33 cellular contexts compared by ENCODE assay signal in the genomic region with DNA sequence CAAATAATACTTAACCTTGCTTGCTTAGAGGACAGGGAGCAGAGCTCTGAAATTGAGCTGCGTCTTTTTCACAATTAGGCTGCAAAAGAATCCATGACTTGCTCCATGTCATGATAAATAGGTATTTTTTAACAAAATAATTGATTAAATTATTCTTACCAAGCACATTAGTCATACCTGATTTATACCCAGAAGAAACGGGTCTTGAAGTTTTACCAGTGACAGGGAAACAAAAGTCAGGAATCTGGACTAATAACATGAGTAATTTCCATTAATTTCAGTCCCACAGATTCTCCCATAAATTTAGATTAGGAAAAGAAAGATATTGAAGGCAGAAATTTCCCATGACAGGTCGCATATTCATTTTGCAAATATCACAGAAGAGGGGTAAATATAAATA.
"Had no signal": no experiment of that assay in that cellular context is flagged by ENCODE, and none has a peak within 500 bp of the region (broad histone marks: within the 10 kb centered on the region; RNA-seq: fewer than 3 reads in every experiment).

No MANE protein-coding gene starts in this region.

- H3K9ac ChIP-seq: KMS-11 had no signal

- H3K27ac ChIP-seq: KMS-11 had no signal

- H3K4me3 ChIP-seq: MG63 had no signal

- H3K36me3 ChIP-seq: MG63 had no signal

- H3K27me3 ChIP-seq: MG63 had no signal

- H3K9me3 ChIP-seq: MG63 had no signal

- H3K4me2 ChIP-seq: KMS-11 had no signal

- DNase-seq: Karpas-422, Kasumi-1, MG63, MM.1S, MV-4-11, NCI-H1048, NCI-H1092, NCI-H1092 treated with DMSO at 0.1 percent for 48 hours, NCI-H1105, NCI-H1105 treated with DMSO at 0.1 percent for 48 hours, NCI-H1417 treated with DMSO at 0.1 percent for 48 hours, NCI-H1436, NCI-H1436 treated with DMSO at 0.1 percent for 48 hours, NCI-H146, NCI-H1694, NCI-H1694 treated with DMSO at 0.1 percent for 48 hours, NCI-H187, NCI-H187 treated with DMSO at 0.1 percent for 48 hours, NCI-H1930, NCI-H2029, NCI-H2029 treated with DMSO at 0.1 percent for 48 hours, NCI-H2081, NCI-H2081 treated with DMSO at 0.1 percent for 48 hours, NCI-H2107, NCI-H2171, NCI-H2171 treated with DMSO at 0.1 percent for 48 hours, NCI-H2227 treated with DMSO at 0.1 percent for 48 hours, NCI-H226, NCI-H345, NCI-H446, NCI-H446 treated with DMSO at 0.1 percent for 48 hours, NCI-H510A had no signal
